8 cellular contexts compared by ENCODE assay signal in the genomic region with DNA sequence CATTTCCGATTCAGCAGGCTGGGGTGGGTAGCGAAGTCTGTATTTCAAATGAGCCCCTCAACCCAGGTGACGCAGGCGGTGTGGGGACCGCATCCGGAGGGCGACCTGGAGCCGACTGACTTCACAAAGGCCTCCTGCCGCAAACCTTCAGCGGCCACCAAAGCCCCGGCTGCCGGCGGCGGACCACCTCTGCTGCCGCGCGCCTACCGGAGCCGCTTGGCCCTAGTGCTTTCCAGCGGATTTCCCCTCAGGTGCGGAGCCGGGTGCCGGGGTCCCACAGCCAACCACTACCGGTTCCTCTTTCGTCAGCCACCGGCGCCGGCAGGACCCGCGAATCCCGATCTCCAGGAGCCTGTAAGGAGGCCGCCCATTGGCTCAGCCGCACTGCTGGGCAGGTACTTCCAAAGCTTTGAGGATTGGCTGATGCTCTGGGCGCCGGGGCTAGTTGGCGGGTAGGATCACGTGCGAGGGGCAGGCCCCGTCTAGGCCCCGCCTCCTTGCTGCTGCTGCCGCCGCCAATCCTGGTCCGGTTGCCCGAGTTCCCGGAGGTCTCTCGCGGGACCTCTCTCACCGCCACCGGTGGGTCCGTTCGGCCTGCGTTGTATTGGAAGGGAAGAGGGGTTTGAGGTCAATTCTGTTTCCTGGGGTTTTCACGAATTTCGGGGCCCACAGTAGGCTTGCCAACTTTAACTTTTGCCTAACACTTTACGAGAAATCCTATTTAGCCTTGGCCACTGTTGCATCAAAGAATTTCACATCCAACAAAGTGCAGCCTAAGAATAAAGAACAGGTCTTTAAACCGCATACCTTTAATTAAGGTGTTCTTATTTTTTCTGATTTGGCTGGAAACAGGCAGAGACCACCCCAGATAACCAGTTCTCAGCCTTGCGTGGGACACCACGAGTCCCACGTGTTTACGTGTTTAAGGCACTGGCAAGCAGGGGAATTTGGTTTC. TPM values are rescaled to one million over a fixed set of nuclear protein-coding genes. Genes with fewer than 3 reads are reported as not detected.
DNase-seq lines count a peak whose midpoint lies in the region; ATAC-seq and TF ChIP-seq lines count a peak whose summit lies in the region.

TSS of gene GSTO2 (plus strand) at position 494 of the 955 bp plus-strand sequence. CDS start 5,732 bp downstream, outside the sequence.

- H3K36me3 ChIP-seq in adrenal gland (replicated peaks in 1 of 2) (peaks cover 0 to 37% of the 10 kb centered on the region in 2 donors), heart right ventricle (peaks cover 0 to 46% (median 32%) of the 10 kb centered on the region in 9 donors)

- H3K4me3 Mint-ChIP-seq in type B pancreatic cell: peak within 1 kb of the TSS; percentile 88

- H3K27me3 ChIP-seq in adrenal gland: no peaks in the 10 kb centered on the region
- H3K27me3 ChIP-seq in heart right ventricle: no peaks in the 10 kb centered on the region

- H3K27me3 Mint-ChIP-seq in type B pancreatic cell: peaks cover 5% of the 10 kb centered on the region

- peaks cover 5% of the 10 kb centered on the region for H3K4me1 Mint-ChIP-seq in type B pancreatic cell (ENCODE audit: unreplicated experiment)

- ATAC-seq in HG02642 (IDR thresholded peaks at IDR 0.05; ENCODE audit: poor library complexity, unreplicated experiment) (peak; percentile 99), heart right ventricle (peak; percentile 100)

- peak within 1 kb of the TSS in 3 of 4 donors; percentile 89 to 91 (median 91) for H3K4me3 ChIP-seq in adrenal gland
- H3K4me3 ChIP-seq in heart right ventricle: peak within 1 kb of the TSS; percentile 47 to 88 (median 70)

- no peak for TF ChIP-seq CTCF in adrenal gland (IDR thresholded peaks at IDR 0.05)
- no peak for TF ChIP-seq CTCF in heart right ventricle (IDR thresholded peaks at IDR 0.05)
- no peak for TF ChIP-seq CTCF in type B pancreatic cell (conservative IDR thresholded peaks at IDR 0.05)

- H3K4me1 ChIP-seq in adrenal gland (replicated peaks in 1 of 2): peaks cover 13 to 27% of the 10 kb centered on the region in 2 donors
- H3K4me1 ChIP-seq in heart right ventricle: peaks cover 0 to 39% (median 15%) of the 10 kb centered on the region in 9 donors

- DNase-seq in NCI-H1417 (lab: John Stamatoyannopoulos, UW): peak; percentile 90 to 97 (median 93)
- peak; percentile 88 to 96 for DNase-seq in SW 1271 (lab: John Stamatoyannopoulos, UW)
- peak; percentile 98 to 100 (median 100) for DNase-seq in adrenal gland
- DNase-seq in heart right ventricle: peak; percentile 98 to 99
- DNase-seq in posterior cingulate gyrus: peak; percentile 97 to 100 (median 100)
- peak; percentile 98 for DNase-seq in type B pancreatic cell (ENCODE audit: extremely low spot score, unreplicated experiment)

- H3K9me3 ChIP-seq in adrenal gland (replicated peaks in 1 of 3): no peaks in the 10 kb centered on the region
- no peaks in the 10 kb centered on the region for H3K9me3 ChIP-seq in heart right ventricle

- intact Hi-C loops in adrenal gland (cut with DNase I) (no loop called here), heart right ventricle (cut with DNase I) (no loop called here), posterior cingulate gyrus (cut with DNase I) (no loop called here)

- H3K27ac ChIP-seq in adrenal gland (peak within 1 kb of the TSS; percentile 82 to 98 (median 87)), heart right ventricle (peak within 1 kb of the TSS; percentile 63 to 93 (median 80))

- WGBS in adrenal gland, 4 donors: 1 to 3% (median 3%) methylated on average over 29 to 60 of the region's 60 CpGs
- WGBS in heart right ventricle, 2 donors: 2 to 3% methylated on average over 60 of the region's 60 CpGs

- H3K36me3 Mint-ChIP-seq in type B pancreatic cell: peaks cover 15% of the 10 kb centered on the region

- peak within 1 kb of the TSS; percentile 79 for H3K27ac Mint-ChIP-seq in type B pancreatic cell

- TF ChIP-seq POLR2A in GM10847 (IDR thresholded peaks at IDR 0.05; ENCODE audit: extremely low read depth, insufficient read length): peak; percentile 92
- peak; percentile 74 to 86 for TF ChIP-seq POLR2A in adrenal gland (IDR thresholded peaks at IDR 0.05)

- H3K9me3 Mint-ChIP-seq in type B pancreatic cell: no peaks in the 10 kb centered on the region

RNA-seq across cellular contexts. Expression of gene GSTO2, which starts in this region (rescaled TPM):
- total RNA-seq in adrenal gland (1 to 10 TPM; 3.7 to 8.2 (median 6.2) TPM), heart right ventricle (1 to 10 TPM in 4 of 10 donors, under 1 TPM in 6; 0.57 to 1.6 (median 0.97) TPM), type B pancreatic cell (ENCODE audit: low replicate concordance) (2.8 and 8.2 TPM in 2 replicates)
- polyA plus RNA-seq in adrenal gland (10 to 100 TPM in 1 of 3 donors, 1 to 10 TPM in 2; 6.5 to 13.6 (median 7.9) TPM), heart right ventricle (under 1 TPM; 0.25 to 0.51 TPM)

Comparison
In these comparisons a context has a peak if more than half of its experiments do, and no peak if none do; other contexts are left out.
1. Peak in every context shown above with its lines: DNase-seq, ATAC-seq, H3K4me3 ChIP-seq and H3K27ac ChIP-seq.
2. RNA of gene GSTO2 (polyA plus RNA-seq): 6.5 to 13.6 TPM in adrenal gland; 0.25 to 0.51 TPM in heart right ventricle; every median in the first group is over 4 times any median in the second.